ENCODE assay signal across 10 cellular contexts in genomic region chr6:138402833-138403187, GRCh38. TPM values are rescaled to one million over a fixed set of nuclear protein-coding genes. Genes with fewer than 3 reads are reported as not detected.
DNase-seq lines count a peak whose midpoint lies in the region; ATAC-seq and TF ChIP-seq lines count a peak whose summit lies in the region.
"Had no signal": no experiment of that assay in that cellular context is flagged by ENCODE, and none has a peak within 500 bp of the region (broad histone marks: within the 10 kb centered on the region; RNA-seq: fewer than 3 reads in every experiment).

No MANE protein-coding gene starts in this region.

- no peak for DNase-seq in Caco-2
- DNase-seq in OCI-LY7 (ENCODE audit: low spot score) = no peak
- DNase-seq in psoas muscle = no peak
- DNase-seq in inferior parietal cortex (ENCODE audit: extremely low spot score) = no peak
- DNase-seq in NCI-H2081 (lab: John Stamatoyannopoulos, UW) = no peak

- no peaks in the 10 kb centered on the region for H3K9me3 Mint-ChIP-seq in Caco-2 (ENCODE audit: unreplicated experiment)

- no peaks in the 10 kb centered on the region for H4K20me1 ChIP-seq in OCI-LY7 (ENCODE audit: insufficient read depth, low read length)

- H3K4me2 ChIP-seq in OCI-LY7 (ENCODE audit: low read length) = peak overlapping the region; percentile 97

- peaks cover 22% of the 10 kb centered on the region for H3K36me3 Mint-ChIP-seq in Caco-2 (ENCODE audit: insufficient read depth, unreplicated experiment)

- peak overlapping the region; percentile 75 for H3K9ac ChIP-seq in endocrine pancreas (ENCODE audit: control insufficient read depth, insufficient read depth, low read length)

- no TSS peak for BruUV-seq in Caco-2 (replicated peaks; lab: Mats Ljungman, UMichigan)
- BruUV-seq in OCI-LY7 (replicated peaks; lab: Mats Ljungman, UMichigan) = no TSS peak

- H3K27me3 Mint-ChIP-seq in Caco-2 (ENCODE audit: insufficient read depth, unreplicated experiment) = no peaks in the 10 kb centered on the region

- no peaks in the 10 kb centered on the region for H3K9me3 ChIP-seq in Caco-2
- no peaks in the 10 kb centered on the region for H3K9me3 ChIP-seq in OCI-LY7 (ENCODE audit: low read length)
- no peaks in the 10 kb centered on the region for H3K9me3 ChIP-seq in endocrine pancreas (ENCODE audit: control insufficient read depth, low read length)
- H3K9me3 ChIP-seq in psoas muscle = no peaks in the 10 kb centered on the region
- H3K9me3 ChIP-seq: thyroid gland had no signal

- no peak for TF ChIP-seq CTCF in Caco-2 (IDR thresholded peaks at IDR 0.05; ENCODE audit: insufficient read depth in 1 of 2, low read depth in 1 of 2, low read length in 1 of 2, severe bottlenecking in 1 of 2, unreplicated experiment in 1 of 2)
- no peak for TF ChIP-seq CTCF in OCI-LY7 (conservative IDR thresholded peaks at IDR 0.05; ENCODE audit: low read length)
- TF ChIP-seq CTCF in psoas muscle (IDR thresholded peaks at IDR 0.05) = no peak

- intact Hi-C loops in Caco-2 (cut with micrococcal nuclease; ENCODE audit: unreplicated experiment) = loop anchor here (5.0 kb wide), 1 partner anchor 396 kb away; no protein-coding TSS in a partner anchor
- intact Hi-C loops in OCI-LY7 (cut with micrococcal nuclease; ENCODE audit: unreplicated experiment) = loop anchor here (5.0 to 10.0 kb wide), 2 partner anchors 116 to 398 kb away; no protein-coding TSS in a partner anchor
- intact Hi-C loops in psoas muscle (cut with DNase I) = loop anchor here in 1 of 2 donors (10.0 kb wide), 1 partner anchor 288 kb away; no protein-coding TSS in a partner anchor

- peaks cover 11% of the 10 kb centered on the region; the same call in 1 of the 2 replicates for H3K4me1 ChIP-seq in Caco-2
- peaks cover 20% of the 10 kb centered on the region for H3K4me1 ChIP-seq in OCI-LY7 (ENCODE audit: insufficient read depth, low read length, poor library complexity, severe bottlenecking)
- peaks cover 9% of the 10 kb centered on the region for H3K4me1 ChIP-seq in endocrine pancreas (ENCODE audit: control insufficient read depth, insufficient read depth, low read length)
- peaks cover 9% of the 10 kb centered on the region for H3K4me1 ChIP-seq in psoas muscle

- no peaks in the 10 kb centered on the region for H3K4me1 Mint-ChIP-seq in Caco-2 (ENCODE audit: low read depth, unreplicated experiment)

- peak overlapping the region; percentile 88; the same call in 1 of the 2 replicates for H2AFZ ChIP-seq in OCI-LY7 (ENCODE audit: low read length)

- H3K27ac ChIP-seq in OCI-LY7 (ENCODE audit: low read depth, low read length, poor library complexity, severe bottlenecking) = no peak overlapping the region
- H3K27ac ChIP-seq in psoas muscle = peak overlapping the region; percentile 92

- CTCF ChIA-PET in Caco-2 (lab: Charles Lee) = interaction anchor here (0.5 to 0.7 kb wide), 3 partner anchors 21 to 290 kb away, joined by 3 to 6 read pairs (median 5); no protein-coding TSS in a partner anchor
- CTCF ChIA-PET in OCI-LY7 (lab: Charles Lee; ENCODE audit: unreplicated experiment) = interaction anchor here (0.6 kb wide), 1 partner anchor 9 kb away, joined by 3 read pairs; no protein-coding TSS in a partner anchor

- H3K27me3 ChIP-seq in Caco-2 (replicated peaks; ENCODE audit: control insufficient read depth, insufficient read depth, low read length) = no peaks in the 10 kb centered on the region
- H3K27me3 ChIP-seq in endocrine pancreas (ENCODE audit: control insufficient read depth, insufficient read depth, low read length) = no peaks in the 10 kb centered on the region
- no peaks in the 10 kb centered on the region for H3K27me3 ChIP-seq in psoas muscle (ENCODE audit: insufficient read depth in 3 of 3, low read length in 2 of 3)
- H3K27me3 ChIP-seq: thyroid gland had no signal

- POLR2A ChIA-PET in Caco-2 (lab: Charles Lee) = no interaction called here
- POLR2A ChIA-PET in OCI-LY7 (lab: Charles Lee) = interaction anchor here (0.6 to 1.6 kb wide), 6 partner anchors 9 to 1392 kb away, joined by 3 to 5 read pairs (median 3); no protein-coding TSS in a partner anchor

- H3K4me3 ChIP-seq in Caco-2 (ENCODE audit: low read depth, low read length) = peak overlapping the region; percentile 81
- no peak overlapping the region for H3K4me3 ChIP-seq in OCI-LY7 (ENCODE audit: low read depth, low read length, poor library complexity, severe bottlenecking)
- peak overlapping the region; percentile 46 for H3K4me3 ChIP-seq in endocrine pancreas (ENCODE audit: control insufficient read depth, insufficient read depth, low read length)
- H3K4me3 ChIP-seq in psoas muscle = peak overlapping the region; percentile 97

- 87 to 91% (median 89%) methylated on average over 8 of the region's 8 CpGs for WGBS in psoas muscle, 3 donors

- peak overlapping the region; percentile 64 for H3K27ac Mint-ChIP-seq in Caco-2 (ENCODE audit: unreplicated experiment)

- no peaks in the 10 kb centered on the region for H3K9me2 ChIP-seq in OCI-LY7 (ENCODE audit: insufficient read depth, low read length)

- ATAC-seq in psoas muscle (no peak), GM18868 (IDR thresholded peaks at IDR 0.05; ENCODE audit: unreplicated experiment) (no peak), GM21381 (IDR thresholded peaks at IDR 0.05; ENCODE audit: unreplicated experiment) (no peak)

- no peaks in the 10 kb centered on the region; the same call in 1 of the 2 replicates for H3K79me2 ChIP-seq in OCI-LY7 (ENCODE audit: insufficient read depth, low read depth, low read length)

- H3K4me3 Mint-ChIP-seq in Caco-2 (ENCODE audit: unreplicated experiment) = peak overlapping the region; percentile 81

- H3K36me3 ChIP-seq in Caco-2 (ENCODE audit: control insufficient read depth, insufficient read depth, low read length) = peaks cover 5% of the 10 kb centered on the region; the same call in 1 of the 2 replicates
- H3K36me3 ChIP-seq in OCI-LY7 (ENCODE audit: insufficient read depth, low read length) = peaks cover 23% of the 10 kb centered on the region
- H3K36me3 ChIP-seq in endocrine pancreas (ENCODE audit: control insufficient read depth, insufficient read depth, low read length) = no peaks in the 10 kb centered on the region
- peaks cover 10 to 25% of the 10 kb centered on the region in 2 donors for H3K36me3 ChIP-seq in psoas muscle (ENCODE audit: insufficient read depth in 1 of 2, low read depth in 1 of 2)

RNA-seq across cellular contexts. Expression of gene HEBP2, which starts 1.2 kb away (rescaled TPM):
- total RNA-seq in Caco-2 (2022) = 64.3 and 73.1 TPM in 2 replicates
- 14.0 and 25.0 TPM in 2 replicates for total RNA-seq in OCI-LY7 (2014; rRNA removed; shearing (Covaris generic))
- total RNA-seq in OCI-LY7 (2022) = 36.2 and 38.4 TPM in 2 replicates
- 100 to 1,000 TPM in 2 of 4 donors, 10 to 100 TPM in 2; 83.9 to 133 (median 109) TPM for total RNA-seq in psoas muscle
- 10 to 100 TPM; 19.6 to 34.9 (median 34.2) TPM for polyA plus RNA-seq in psoas muscle

RNA-seq across cellular contexts. Expression of gene SMIM28, which starts 25.1 kb away (rescaled TPM):
- not detected in 2 replicates for total RNA-seq in Caco-2 (2022)
- total RNA-seq in OCI-LY7 (2014; rRNA removed; shearing (Covaris generic)) = not detected in 2 replicates
- total RNA-seq in OCI-LY7 (2022) = not detected in 2 replicates
- not detected for total RNA-seq in psoas muscle
- polyA plus RNA-seq in psoas muscle = not detected
- total RNA-seq: fibroblast of villous mesenchyme, thyroid gland had no signal
